In genomic region chrX:17703201-17703600, GRCh38 we compare ENCODE assay signal across 22 cellular contexts. TPM values are rescaled to one million over a fixed set of nuclear protein-coding genes. Genes with fewer than 3 reads are reported as not detected.
DNase-seq lines count a peak whose midpoint lies in the region; ATAC-seq, FAIRE-seq and TF ChIP-seq lines count a peak whose summit lies in the region.
"Had no signal": no experiment of that assay in that cellular context is flagged by ENCODE, and none has a peak within 500 bp of the region (broad histone marks: within the 10 kb centered on the region; RNA-seq: fewer than 3 reads in every experiment).

No MANE protein-coding gene starts in this region.

- H4K20me1 ChIP-seq in mammary epithelial cell (ENCODE audit: insufficient read depth, low read length) = no peaks in the 10 kb centered on the region

- H3K36me3 ChIP-seq in mammary epithelial cell (ENCODE audit: insufficient read depth, low read length) = no peaks in the 10 kb centered on the region
- H3K36me3 ChIP-seq in breast epithelium = no peaks in the 10 kb centered on the region
- H3K36me3 ChIP-seq in left ventricle myocardium inferior = no peaks in the 10 kb centered on the region

- dilution Hi-C loops in mammary epithelial cell (cut with HindIII; ENCODE audit: low sequenced_read_pairs) = no loop called here

- H2AFZ ChIP-seq in mammary epithelial cell (ENCODE audit: low read depth, low read length) = no peak overlapping the region

- H3K4me1 ChIP-seq in mammary epithelial cell (ENCODE audit: insufficient read depth, low read length) (peaks cover 24% of the 10 kb centered on the region), breast epithelium (no peaks in the 10 kb centered on the region), left ventricle myocardium inferior (no peaks in the 10 kb centered on the region)

- H3K4me3 ChIP-seq in mammary epithelial cell (replicated peaks in 1 of 3; ENCODE audit: insufficient read depth in 1 of 3, low read depth in 2 of 3, low read length in 3 of 3) (no peak overlapping the region), breast epithelium (no peak overlapping the region), fibroblast of villous mesenchyme (ENCODE audit: low read depth, low read length) (no peak overlapping the region), left ventricle myocardium inferior (no peak overlapping the region)

- no TSS peak for BruUV-seq in mammary epithelial cell (replicated peaks; lab: Mats Ljungman, UMichigan)

- in situ Hi-C loops in mammary epithelial cell (cut with MboI; ENCODE audit: low sequenced_read_pairs in 2 of 2) = no loop called here

- DNase-seq in mammary epithelial cell (peak; percentile 50), breast epithelium (ENCODE audit: low spot score in 2 of 2) (no peak), T1000 (lab: John Stamatoyannopoulos, UW) (peak; percentile 0), fibroblast of villous mesenchyme (ENCODE audit: low read depth) (peak; percentile 18), urothelium cell line (ENCODE audit: low spot score) (peak; percentile 3), left ventricle myocardium inferior (no peak)
- no peak for DNase-seq in activated CD4-positive, CD25-positive, alpha-beta regulatory T cell (lab: John Stamatoyannopoulos, UW)
- DNase-seq: 8988T; Caco-2; CD4-positive, CD25-positive, alpha-beta regulatory T cell; Kasumi-1; NCI-H1092 treated with DMSO at 0.1 percent for 48 hours; NCI-H146; NCI-H2029 treated with DMSO at 0.1 percent for 48 hours; NCI-H446 treated with DMSO at 0.1 percent for 48 hours; RPMI8226; SIG-M5 had no signal

- no peak overlapping the region for H3K4me2 ChIP-seq in mammary epithelial cell (ENCODE audit: insufficient read depth, low read depth, low read length)

- H3K9ac ChIP-seq in mammary epithelial cell (ENCODE audit: insufficient read depth, low read length) = no peak overlapping the region

- CTCF ChIA-PET in mammary epithelial cell (lab: Charles Lee; ENCODE audit: low non-redundant PET) = no interaction called here

- no peaks in the 10 kb centered on the region for H3K79me2 ChIP-seq in mammary epithelial cell (ENCODE audit: insufficient read depth, low read length)

- no peak overlapping the region for H3K27ac ChIP-seq in mammary epithelial cell (ENCODE audit: insufficient read depth, low read depth, low read length)
- no peak overlapping the region for H3K27ac ChIP-seq in breast epithelium
- no peak overlapping the region for H3K27ac ChIP-seq in left ventricle myocardium inferior (replicated peaks)

- no peaks in the 10 kb centered on the region for H3K9me3 ChIP-seq in mammary epithelial cell (replicated peaks; ENCODE audit: insufficient read depth, low read length)
- H3K9me3 ChIP-seq in breast epithelium = no peaks in the 10 kb centered on the region
- H3K9me3 ChIP-seq in left ventricle myocardium inferior (replicated peaks) = no peaks in the 10 kb centered on the region
- H3K9me3 ChIP-seq: Caco-2 had no signal

- intact Hi-C loops in mammary epithelial cell (cut with micrococcal nuclease) (no loop called here), breast epithelium (cut with DNase I; ENCODE audit: low total_unique reads) (no loop called here), left ventricle myocardium inferior (cut with micrococcal nuclease) (no loop called here)

- 71% methylated on average over 2 of the region's 2 CpGs for WGBS in mammary epithelial cell (ENCODE audit: low coverage, missing lambda C conversion rate)

- no peaks in the 10 kb centered on the region for H3K27me3 ChIP-seq in mammary epithelial cell (ENCODE audit: insufficient read depth, low read length)
- H3K27me3 ChIP-seq in breast epithelium = peaks cover 0 to 12% of the 10 kb centered on the region in 2 donors
- no peaks in the 10 kb centered on the region for H3K27me3 ChIP-seq in left ventricle myocardium inferior (ENCODE audit: low read depth)

- no peak for FAIRE-seq in urothelium cell line (lab: Jason Lieb, UNC)
- FAIRE-seq: GM12892, GM18507, HTR-8/SVneo had no signal

- no peak for TF ChIP-seq POLR2A in breast epithelium (IDR thresholded peaks at IDR 0.05)

- ATAC-seq in HG03565 (IDR thresholded peaks at IDR 0.05; ENCODE audit: unreplicated experiment) = no peak

- TF ChIP-seq CTCF in mammary epithelial cell (conservative IDR thresholded peaks at IDR 0.05 in 1 of 2, IDR thresholded peaks at IDR 0.05 in 1 of 2; ENCODE audit: extremely low read depth in 1 of 2, insufficient read depth in 1 of 2, low read depth in 1 of 2, low read length in 2 of 2) = no peak
- TF ChIP-seq CTCF in breast epithelium (IDR thresholded peaks at IDR 0.05) = no peak
- no peak for TF ChIP-seq CTCF in fibroblast of villous mesenchyme (IDR thresholded peaks at IDR 0.05; ENCODE audit: insufficient read depth, low read depth, low read length)
- TF ChIP-seq CTCF in left ventricle myocardium inferior (IDR thresholded peaks at IDR 0.05; ENCODE audit: borderline replicate concordance) = no peak

RNA-seq across cellular contexts. Expression of gene SCML1, which starts 34.1 kb away (rescaled TPM):
- total RNA-seq in mammary epithelial cell (10 to 100 TPM; 11.8 to 13.4 TPM), breast epithelium (10 to 100 TPM; 14.4 to 20.0 (median 16.0) TPM), fibroblast of villous mesenchyme (5.8 and 12.5 TPM in 2 replicates), left ventricle myocardium inferior (6.8 TPM)
- 11.9 TPM for polyA plus RNA-seq in mammary epithelial cell
- 1.9 TPM for polyA minus RNA-seq in mammary epithelial cell
- total RNA-seq: OCI-LY7 had no signal

Comparison
In these comparisons a context has a peak if more than half of its experiments do, and no peak if none do; other contexts are left out.
1. DNase-seq: peak in mammary epithelial cell (single experiment), T1000 (single experiment), fibroblast of villous mesenchyme (single experiment) and urothelium cell line (single experiment); none in breast epithelium (0 of 2), left ventricle myocardium inferior (single experiment) and activated CD4-positive, CD25-positive, alpha-beta regulatory T cell (0 of 4).